In genomic region chr16:12646490-12647274, GRCh38 we compare ENCODE assay signal across 8 cellular contexts.
DNase-seq lines count a peak whose midpoint lies in the region; ATAC-seq, FAIRE-seq and TF ChIP-seq lines count a peak whose summit lies in the region.

No MANE protein-coding gene starts in this region.

- TF ChIP-seq CTCF in GM10266 (IDR thresholded peaks at IDR 0.05; ENCODE audit: control insufficient read depth, insufficient read depth, low read depth, missing control alignments) (no peak), K562 (IDR thresholded peaks at IDR 0.05 in 2 of 3, conservative IDR thresholded peaks at IDR 0.05 in 1 of 3; ENCODE audit: insufficient read depth in 2 of 3, low read depth in 1 of 3, low read length in 3 of 3) (no peak), thyroid gland (IDR thresholded peaks at IDR 0.05) (no peak)

- no peaks in the 10 kb centered on the region for H3K79me2 ChIP-seq in K562 (ENCODE audit: control insufficient read depth, insufficient read depth, low read length)

- H3K4me2 ChIP-seq in K562 (ENCODE audit: insufficient read depth, low read length) = peak overlapping the region; percentile 61

- in situ Hi-C loops in K562 (cut with MboI) = no loop called here

- no peak for TF ChIP-seq RAD21 in K562 (CRISPR knock-in tag; conservative IDR thresholded peaks at IDR 0.05 in 1 of 2, IDR thresholded peaks at IDR 0.05 in 1 of 2)

- H3K36me3 ChIP-seq in K562 (ENCODE audit: control insufficient read depth, insufficient read depth, low read length) = no peaks in the 10 kb centered on the region
- H3K36me3 ChIP-seq in thyroid gland = no peaks in the 10 kb centered on the region

- CTCF ChIA-PET in K562 (lab: Yijun Ruan, JAX; ENCODE audit: low intra/inter-chr PET ratio) = no interaction called here

- no peaks in the 10 kb centered on the region; a peak in 1 of 5 replicates for H3K27me3 ChIP-seq in K562 (ENCODE audit: control insufficient read depth in 2 of 2, insufficient read depth in 2 of 2, low read length in 2 of 2)
- no peaks in the 10 kb centered on the region for H3K27me3 ChIP-seq in thyroid gland

- TF ChIP-seq POLR2A in K562 (conservative IDR thresholded peaks at IDR 0.05) = no peak
- TF ChIP-seq POLR2A in thyroid gland (IDR thresholded peaks at IDR 0.05) = no peak

- no peaks in the 10 kb centered on the region for H3K9me3 ChIP-seq in K562 (replicated peaks; ENCODE audit: control insufficient read depth, insufficient read depth, low read depth, low read length)
- no peaks in the 10 kb centered on the region for H3K9me3 ChIP-seq in thyroid gland

- POLR2A ChIA-PET in K562 (lab: Yijun Ruan, JAX) = interaction anchor here (0.6 kb wide), 1 partner anchor 43 kb away, joined by 5 read pairs; no protein-coding TSS in a partner anchor

- H3K27ac ChIP-seq in K562 (ENCODE audit: extremely low read depth, low read depth, low read length) (peak overlapping the region; percentile 61; the same call in 2 of the 3 replicates), thyroid gland (no peak overlapping the region)

- peak; percentile 35; the same call in 1 of the 2 replicates for TF ChIP-seq EP300 in K562 (IDR thresholded peaks at IDR 0.05; ENCODE audit: low read length)

- peak overlapping the region; percentile 14; the same call in 1 of the 2 replicates for H2AFZ ChIP-seq in K562 (ENCODE audit: low read depth, low read length)

- H4K20me1 ChIP-seq in K562 (replicated peaks; ENCODE audit: control insufficient read depth, insufficient read depth, low read length) = no peaks in the 10 kb centered on the region

- H3K9ac ChIP-seq in K562 (ENCODE audit: insufficient read depth in 1 of 2, low read depth in 2 of 2, low read length in 2 of 2) = peak overlapping the region in 1 of 2 experiments; percentile 32; a peak in 1 of 4 replicates

- H3K4me3 ChIP-seq in K562 = no peak overlapping the region
- H3K4me3 ChIP-seq in thyroid gland (replicated peaks in 1 of 3) = no peak overlapping the region

- no TSS peak for BruUV-seq in K562 (replicated peaks; lab: Mats Ljungman, UMichigan)

- intact Hi-C loops in K562 (cut with micrococcal nuclease) (no loop called here), sciatic nerve (cut with DNase I) (no loop called here), thyroid gland (cut with DNase I) (no loop called here), left colon (cut with DNase I, micrococcal nuclease) (no loop called here)

- peak; percentile 38 for DNase-seq in GM10266 (ENCODE audit: extremely low spot score)
- peak; percentile 84 for DNase-seq in RCC 7860 (ENCODE audit: low spot score)
- peak in 1 of 4 experiments; percentile 34 for DNase-seq in K562 (ENCODE audit: extremely low read depth in 1 of 4, low spot score in 3 of 4)
- DNase-seq in sciatic nerve (ENCODE audit: low spot score) = peak; percentile 73
- no peak for DNase-seq in thyroid gland
- no peak for DNase-seq in left colon

- 6% methylated on average over 10 of the region's 10 CpGs for WGBS in K562 (ENCODE audit: insufficient coverage, low coverage, missing lambda C conversion rate)
- WGBS in thyroid gland, 2 donors = 51 to 63% methylated on average over 10 of the region's 10 CpGs

- FAIRE-seq in RCC 7860 (lab: Jason Lieb, UNC) (no peak), K562 (lab: Jason Lieb, UNC) (peak; percentile 68)

- peaks cover 4 to 11% of the 10 kb centered on the region in 2 experiments; a peak in 4 of 5 replicates for H3K4me1 ChIP-seq in K562 (replicated peaks in 1 of 2; ENCODE audit: control insufficient read depth in 2 of 2, insufficient read depth in 2 of 2, low read length in 2 of 2)
- H3K4me1 ChIP-seq in thyroid gland = no peaks in the 10 kb centered on the region

- ATAC-seq in K562 (no peak), sciatic nerve (peak; percentile 77), left colon (no peak), GM21717 (IDR thresholded peaks at IDR 0.05; ENCODE audit: unreplicated experiment) (no peak), HG03159 (IDR thresholded peaks at IDR 0.05; ENCODE audit: unreplicated experiment) (no peak)

- no peaks in the 10 kb centered on the region for H3K9me1 ChIP-seq in K562 (ENCODE audit: control insufficient read depth, insufficient read depth, low read length)

TF ChIP-seq in K562, 482 proteins besides CTCF, POLR2A, EP300 and RAD21 (continues in another document):
- TF ChIP-seq ELK3 (CRISPR knock-in tag; IDR thresholded peaks at IDR 0.05) = no peak
- TF ChIP-seq SMARCC2 (IDR thresholded peaks at IDR 0.05; ENCODE audit: low read depth) = no peak
- TF ChIP-seq RUNX1 (IDR thresholded peaks at IDR 0.05; ENCODE audit: low read depth) = no peak
- TF ChIP-seq ZBTB17 (CRISPR knock-in tag; IDR thresholded peaks at IDR 0.05) = peak; percentile 56
- TF ChIP-seq TEAD4 (IDR thresholded peaks at IDR 0.05; ENCODE audit: low read length) = peak; percentile 79; the same call in 1 of the 2 replicates
- no peak for TF ChIP-seq TEAD4 (CRISPR knock-in tag; IDR thresholded peaks at IDR 0.05; ENCODE audit: borderline replicate concordance)
- TF ChIP-seq SAP30 (IDR thresholded peaks at IDR 0.05; ENCODE audit: borderline replicate concordance, insufficient read depth, low read depth, low read length, poor library complexity, severe bottlenecking) = no peak
- TF ChIP-seq ZNF3 (CRISPR knock-in tag; IDR thresholded peaks at IDR 0.05) = no peak
- TF ChIP-seq E2F4 (CRISPR knock-in tag; IDR thresholded peaks at IDR 0.05; ENCODE audit: low read depth) = no peak
- peak; percentile 94 for TF ChIP-seq FOSL1 (tag; conservative IDR thresholded peaks at IDR 0.05)
- TF ChIP-seq BRD4 (IDR thresholded peaks at IDR 0.05) = no peak
- TF ChIP-seq USF2 (CRISPR knock-in tag; IDR thresholded peaks at IDR 0.05) = peak; percentile 65
- no peak for TF ChIP-seq EZH2 (IDR thresholded peaks at IDR 0.05; ENCODE audit: borderline replicate concordance, low read depth, low read length)
- TF ChIP-seq JUND (IDR thresholded peaks at IDR 0.05; ENCODE audit: borderline replicate concordance, low read depth, low read length) = peak; percentile 66; the same call in 1 of the 2 replicates
- no peak; the same call in 2 of the 3 replicates for TF ChIP-seq JUND (tag; IDR thresholded peaks at IDR 0.05; ENCODE audit: borderline replicate concordance, low read depth, low read length)
- TF ChIP-seq ZNF766 (CRISPR knock-in tag; conservative IDR thresholded peaks at IDR 0.05) = no peak
- TF ChIP-seq SMARCE1 (IDR thresholded peaks at IDR 0.05) = peak; percentile 29; the same call in 1 of the 2 replicates
- no peak for TF ChIP-seq HNRNPH1 (optimal IDR thresholded peaks at IDR 0.05; ENCODE audit: low read depth, low read length)
- no peak for TF ChIP-seq ARID2 (IDR thresholded peaks at IDR 0.05)
- TF ChIP-seq THRB (CRISPR knock-in tag; conservative IDR thresholded peaks at IDR 0.05) = 0 out of 2 replicates have a peak, but pooled peaks have one; percentile 26
- TF ChIP-seq CTBP1 (IDR thresholded peaks at IDR 0.05; ENCODE audit: borderline replicate concordance) = no peak
- TF ChIP-seq MTA3 (IDR thresholded peaks at IDR 0.05; ENCODE audit: borderline replicate concordance) = no peak
- no peak for TF ChIP-seq GMEB1 (CRISPR knock-in tag; IDR thresholded peaks at IDR 0.05)

Comparison
In these comparisons a context has a peak if more than half of its experiments do, and no peak if none do; other contexts are left out.
1. DNase-seq: peak in GM10266 (single experiment), RCC 7860 (single experiment) and sciatic nerve (single experiment); none in thyroid gland (0 of 2) and left colon (0 of 2).